In genomic region chr6:30683137-30683979, GRCh38 we compare ENCODE assay signal across 8 cellular contexts. TPM values are rescaled to one million over a fixed set of nuclear protein-coding genes. Genes with fewer than 3 reads are reported as not detected.
DNase-seq lines count a peak whose midpoint lies in the region; ATAC-seq and TF ChIP-seq lines count a peak whose summit lies in the region.

No MANE protein-coding gene starts in this region.

- H3K9me3 Mint-ChIP-seq in activated T-helper 1 cell treated with anti-CD3 and anti-CD28 coated beads, Interleukin-12 subunit alpha, Interleukin-12 subunit beta, Interleukin-2, Interleukin-4 antibody, amounts not matched to agents 30 ng/mL and 10 ng/mL and 1 ng/mL, durations not matched to agents 14 hours and 24 hours and 36 hours, result no peaks in the 10 kb centered on the region
- no peaks in the 10 kb centered on the region for H3K9me3 Mint-ChIP-seq in immature natural killer cell
- no peaks in the 10 kb centered on the region for H3K9me3 Mint-ChIP-seq in stimulated activated memory B cell treated with anti-CD40 and anti-IgM and Interleukin-4, amounts not matched to agents 10 μg/mL and 1 μg/mL and 100 μg/mL, for 72 hours

- peak overlapping the region; percentile 94 for H3K4me3 Mint-ChIP-seq in activated T-helper 1 cell treated with anti-CD3 and anti-CD28 coated beads, Interleukin-12 subunit alpha, Interleukin-12 subunit beta, Interleukin-2, Interleukin-4 antibody, amounts not matched to agents 30 ng/mL and 10 ng/mL and 1 ng/mL, durations not matched to agents 14 hours and 24 hours and 36 hours
- peak overlapping the region; percentile 98 to 100 (median 99) for H3K4me3 Mint-ChIP-seq in immature natural killer cell
- H3K4me3 Mint-ChIP-seq in stimulated activated memory B cell treated with anti-CD40 and anti-IgM and Interleukin-4, amounts not matched to agents 10 μg/mL and 1 μg/mL and 100 μg/mL, for 72 hours, result peak overlapping the region; percentile 89

- peak overlapping the region; percentile 94 for H3K27ac ChIP-seq in HL-60 (replicated peaks)

- H3K27ac Mint-ChIP-seq in activated T-helper 1 cell treated with anti-CD3 and anti-CD28 coated beads, Interleukin-12 subunit alpha, Interleukin-12 subunit beta, Interleukin-2, Interleukin-4 antibody, amounts not matched to agents 30 ng/mL and 10 ng/mL and 1 ng/mL, durations not matched to agents 14 hours and 24 hours and 36 hours, result peak overlapping the region; percentile 92
- H3K27ac Mint-ChIP-seq in immature natural killer cell, result peak overlapping the region; percentile 95 to 100 (median 99)
- H3K27ac Mint-ChIP-seq in stimulated activated memory B cell treated with anti-CD40 and anti-IgM and Interleukin-4, amounts not matched to agents 10 μg/mL and 1 μg/mL and 100 μg/mL, for 72 hours, result peak overlapping the region; percentile 86

- ATAC-seq in stimulated activated memory B cell treated with anti-CD40 and anti-IgM and Interleukin-4, amounts not matched to agents 10 μg/mL and 1 μg/mL and 100 μg/mL, for 72 hours, result no peak
- ATAC-seq in left colon, result no peak

- intact Hi-C loops in activated T-helper 1 cell treated with anti-CD3 and anti-CD28 coated beads, Interleukin-12 subunit alpha, Interleukin-12 subunit beta, Interleukin-2, Interleukin-4 antibody, amounts not matched to agents 30 ng/mL and 10 ng/mL and 1 ng/mL, durations not matched to agents 14 hours and 24 hours and 36 hours (cut with micrococcal nuclease), result loop anchor here (2.0 to 10.0 kb wide), 4 partner anchors 231 to 809 kb away; partner anchors contain the start of genes POLR1H, PPP1R11, TRIM39 and VARS2
- intact Hi-C loops in left colon (cut with DNase I, micrococcal nuclease), result no loop called here

- peak overlapping the region; percentile 60 for H3K4me3 ChIP-seq in HL-60 (replicated peaks; ENCODE audit: insufficient read depth, low read length)

- no peaks in the 10 kb centered on the region for H3K27me3 ChIP-seq in HL-60 (ENCODE audit: insufficient read depth, poor library complexity, severe bottlenecking)

- H3K4me1 Mint-ChIP-seq in activated T-helper 1 cell treated with anti-CD3 and anti-CD28 coated beads, Interleukin-12 subunit alpha, Interleukin-12 subunit beta, Interleukin-2, Interleukin-4 antibody, amounts not matched to agents 30 ng/mL and 10 ng/mL and 1 ng/mL, durations not matched to agents 14 hours and 24 hours and 36 hours (ENCODE audit: low read depth), result peaks cover 44% of the 10 kb centered on the region
- peaks cover 61 to 67% of the 10 kb centered on the region in 2 donors for H3K4me1 Mint-ChIP-seq in immature natural killer cell
- H3K4me1 Mint-ChIP-seq in stimulated activated memory B cell treated with anti-CD40 and anti-IgM and Interleukin-4, amounts not matched to agents 10 μg/mL and 1 μg/mL and 100 μg/mL, for 72 hours, result peaks cover 66% of the 10 kb centered on the region

- H3K27me3 Mint-ChIP-seq in activated T-helper 1 cell treated with anti-CD3 and anti-CD28 coated beads, Interleukin-12 subunit alpha, Interleukin-12 subunit beta, Interleukin-2, Interleukin-4 antibody, amounts not matched to agents 30 ng/mL and 10 ng/mL and 1 ng/mL, durations not matched to agents 14 hours and 24 hours and 36 hours (ENCODE audit: insufficient read depth), result no peaks in the 10 kb centered on the region
- peaks cover 16 to 23% (median 17%) of the 10 kb centered on the region in 3 donors for H3K27me3 Mint-ChIP-seq in immature natural killer cell (ENCODE audit: low read depth in 3 of 3)
- no peaks in the 10 kb centered on the region for H3K27me3 Mint-ChIP-seq in stimulated activated memory B cell treated with anti-CD40 and anti-IgM and Interleukin-4, amounts not matched to agents 10 μg/mL and 1 μg/mL and 100 μg/mL, for 72 hours

- H3K36me3 Mint-ChIP-seq in activated T-helper 1 cell treated with anti-CD3 and anti-CD28 coated beads, Interleukin-12 subunit alpha, Interleukin-12 subunit beta, Interleukin-2, Interleukin-4 antibody, amounts not matched to agents 30 ng/mL and 10 ng/mL and 1 ng/mL, durations not matched to agents 14 hours and 24 hours and 36 hours (ENCODE audit: low read depth), result peaks cover 66% of the 10 kb centered on the region
- peaks cover 30 to 36% (median 34%) of the 10 kb centered on the region in 3 donors for H3K36me3 Mint-ChIP-seq in immature natural killer cell
- peaks cover 65% of the 10 kb centered on the region for H3K36me3 Mint-ChIP-seq in stimulated activated memory B cell treated with anti-CD40 and anti-IgM and Interleukin-4, amounts not matched to agents 10 μg/mL and 1 μg/mL and 100 μg/mL, for 72 hours

- no peak for TF ChIP-seq CTCF in HL-60 (IDR thresholded peaks at IDR 0.05; ENCODE audit: insufficient read depth, low read length)

- DNase-seq in HL-60 (ENCODE audit: low read depth in 1 of 2, low spot score in 1 of 2), result no peak
- DNase-seq in activated T-helper 1 cell treated with anti-CD3 and anti-CD28 coated beads, Interleukin-12 subunit alpha, Interleukin-12 subunit beta, Interleukin-2, Interleukin-4 antibody, amounts not matched to agents 30 ng/mL and 10 ng/mL and 1 ng/mL, durations not matched to agents 14 hours and 24 hours and 36 hours (ENCODE audit: low spot score), result no peak
- peak in 1 of 3 donors; percentile 23 for DNase-seq in immature natural killer cell
- DNase-seq in left colon, result no peak
- DNase-seq in DMS79 (lab: John Stamatoyannopoulos, UW), result no peak
- DNase-seq in retina, result no peak
- no peak for DNase-seq in DMS153 (lab: John Stamatoyannopoulos, UW)

RNA-seq across cellular contexts. Expression of gene PPP1R18, which starts 3.1 kb away (rescaled TPM):
- total RNA-seq in activated T-helper 1 cell treated with anti-CD3 and anti-CD28 coated beads, Interleukin-12 subunit alpha, Interleukin-12 subunit beta, Interleukin-2, Interleukin-4 antibody, amounts not matched to agents 30 ng/mL and 10 ng/mL and 1 ng/mL, durations not matched to agents 14 hours and 24 hours and 36 hours, result 203 and 213 TPM in 2 replicates
- 100 to 1,000 TPM; 178 to 308 (median 245) TPM for polyA plus RNA-seq in immature natural killer cell
- 10 to 100 TPM in 1 of 2 donors, 1 to 10 TPM in 1; 6.3 to 16.7 TPM for total RNA-seq in left colon

RNA-seq across cellular contexts. Expression of gene NRM, which starts 7.4 kb away (rescaled TPM):
- 15.5 and 15.9 TPM in 2 replicates for total RNA-seq in activated T-helper 1 cell treated with anti-CD3 and anti-CD28 coated beads, Interleukin-12 subunit alpha, Interleukin-12 subunit beta, Interleukin-2, Interleukin-4 antibody, amounts not matched to agents 30 ng/mL and 10 ng/mL and 1 ng/mL, durations not matched to agents 14 hours and 24 hours and 36 hours
- 10 to 100 TPM in 1 of 3 donors, 1 to 10 TPM in 2; 6.7 to 20.1 (median 8.4) TPM for polyA plus RNA-seq in immature natural killer cell
- total RNA-seq in left colon, result 1 to 10 TPM; 4.6 to 5.4 TPM

RNA-seq across cellular contexts. Expression of gene DHX16, which starts 10.6 kb away (rescaled TPM):
- 52.0 and 54.2 TPM in 2 replicates for total RNA-seq in activated T-helper 1 cell treated with anti-CD3 and anti-CD28 coated beads, Interleukin-12 subunit alpha, Interleukin-12 subunit beta, Interleukin-2, Interleukin-4 antibody, amounts not matched to agents 30 ng/mL and 10 ng/mL and 1 ng/mL, durations not matched to agents 14 hours and 24 hours and 36 hours
- 10 to 100 TPM; 13.6 to 33.9 (median 14.4) TPM for polyA plus RNA-seq in immature natural killer cell
- 10 to 100 TPM; 27.8 to 34.8 TPM for total RNA-seq in left colon

RNA-seq across cellular contexts. Expression of gene MDC1, which starts 33.7 kb away (rescaled TPM):
- total RNA-seq in activated T-helper 1 cell treated with anti-CD3 and anti-CD28 coated beads, Interleukin-12 subunit alpha, Interleukin-12 subunit beta, Interleukin-2, Interleukin-4 antibody, amounts not matched to agents 30 ng/mL and 10 ng/mL and 1 ng/mL, durations not matched to agents 14 hours and 24 hours and 36 hours, result 93.7 and 95.7 TPM in 2 replicates
- 10 to 100 TPM in 1 of 3 donors, 1 to 10 TPM in 1, not detected in 1; 3.0 to 16.5 TPM for polyA plus RNA-seq in immature natural killer cell
- total RNA-seq in left colon, result 10 to 100 TPM; 11.1 to 16.3 TPM

RNA-seq across cellular contexts. Expression of gene C6orf136, which starts 36.4 kb away (rescaled TPM):
- 23.9 and 36.0 TPM in 2 replicates for total RNA-seq in activated T-helper 1 cell treated with anti-CD3 and anti-CD28 coated beads, Interleukin-12 subunit alpha, Interleukin-12 subunit beta, Interleukin-2, Interleukin-4 antibody, amounts not matched to agents 30 ng/mL and 10 ng/mL and 1 ng/mL, durations not matched to agents 14 hours and 24 hours and 36 hours
- 10 to 100 TPM in 1 of 3 donors, 1 to 10 TPM in 2; 4.3 to 16.5 (median 9.8) TPM for polyA plus RNA-seq in immature natural killer cell
- 100 to 1,000 TPM in 1 of 2 donors, 10 to 100 TPM in 1; 78.9 to 101 TPM for total RNA-seq in left colon

Comparison
In these comparisons a context has a peak if more than half of its experiments do, and no peak if none do; other contexts are left out.
1. RNA of gene PPP1R18, which starts 3.1 kb away (total RNA-seq): 203 to 213 TPM in activated T-helper 1 cell treated with anti-CD3 and anti-CD28 coated beads, Interleukin-12 subunit alpha, Interleukin-12 subunit beta, Interleukin-2, Interleukin-4 antibody, amounts not matched to agents 30 ng/mL and 10 ng/mL and 1 ng/mL, durations not matched to agents 14 hours and 24 hours and 36 hours; 6.3 to 16.7 TPM in left colon; every median in the first group is over 10 times any median in the second.
2. Peak in every context shown above with its lines, with median percentiles within 50 percentile points of each other: H3K27ac Mint-ChIP-seq and H3K4me3 Mint-ChIP-seq.